Comparison of ENCODE assay signal across 8 cellular contexts in genomic region chr2:28394331-28394877, GRCh38. TPM values are rescaled to one million over a fixed set of nuclear protein-coding genes. Genes with fewer than 3 reads are reported as not detected.
DNase-seq lines count a peak whose midpoint lies in the region; ATAC-seq, FAIRE-seq and TF ChIP-seq lines count a peak whose summit lies in the region.

No MANE protein-coding gene starts in this region.

- no peak for TF ChIP-seq RAD21 in HepG2 (CRISPR knock-in tag; IDR thresholded peaks at IDR 0.05)

- H2AFZ ChIP-seq in mammary epithelial cell (ENCODE audit: low read depth, low read length) (no peak overlapping the region), HepG2 (ENCODE audit: low read length) (no peak overlapping the region)

- BruUV-seq in mammary epithelial cell (replicated peaks; lab: Mats Ljungman, UMichigan) (TSS peak; percentile 49), HepG2 (replicated peaks; lab: Mats Ljungman, UMichigan) (no TSS peak)

- in situ Hi-C loops in mammary epithelial cell (cut with MboI; ENCODE audit: low sequenced_read_pairs in 2 of 2) = loop anchor here in 1 of 2 donors (10.0 to 25.0 kb wide), 3 partner anchors 210 to 632 kb away; partner anchors contain the start of gene MRPL33
- in situ Hi-C loops in HepG2 (cut with HindIII; ENCODE audit: extremely low pct_ligation_motif_present, low pct_unique_long_range_greater_than_20kb) = loop anchor here (10.0 kb wide), 2 partner anchors 640 to 690 kb away; no protein-coding TSS in a partner anchor

- ATAC-seq in HepG2 (no peak), upper lobe of right lung (no peak), HG03175 (IDR thresholded peaks at IDR 0.05; ENCODE audit: unreplicated experiment) (no peak), GM19395 (IDR thresholded peaks at IDR 0.05; ENCODE audit: unreplicated experiment) (no peak)

- H3K36me3 ChIP-seq in mammary epithelial cell (ENCODE audit: insufficient read depth, low read length) = peaks cover 2% of the 10 kb centered on the region
- peaks cover 0 to 7% of the 10 kb centered on the region in 2 experiments; a peak in 2 of 5 replicates for H3K36me3 ChIP-seq in HepG2 (replicated peaks in 1 of 2; ENCODE audit: control insufficient read depth in 1 of 2, insufficient read depth in 2 of 2, low read length in 2 of 2)
- H3K36me3 ChIP-seq in upper lobe of right lung = peaks cover 7% of the 10 kb centered on the region

- peak overlapping the region; percentile 89 for H3K4me3 ChIP-seq in HL-60 (replicated peaks; ENCODE audit: insufficient read depth, low read length)
- peak overlapping the region; percentile 83 to 93 (median 92) for H3K4me3 ChIP-seq in mammary epithelial cell (replicated peaks in 1 of 3; ENCODE audit: insufficient read depth in 1 of 3, low read depth in 2 of 3, low read length in 3 of 3)
- peak overlapping the region; percentile 91 to 95 (median 93) for H3K4me3 ChIP-seq in HepG2 (replicated peaks in 1 of 3; ENCODE audit: insufficient read depth in 1 of 3, low read depth in 2 of 3, low read length in 3 of 3)
- H3K4me3 ChIP-seq in upper lobe of right lung = peak overlapping the region; percentile 95

- H3K9ac ChIP-seq in mammary epithelial cell (ENCODE audit: insufficient read depth, low read length) = peak overlapping the region; percentile 97
- peak overlapping the region; percentile 94 for H3K9ac ChIP-seq in HepG2 (ENCODE audit: insufficient read depth, low read depth, low read length)

- WGBS in mammary epithelial cell (ENCODE audit: low coverage, missing lambda C conversion rate) = under 1% methylated on average over 14 of the region's 21 CpGs
- 2% methylated on average over 21 of the region's 21 CpGs for WGBS in HepG2 (ENCODE audit: low lambda C conversion rate)

- TF ChIP-seq EP300 in HepG2 (IDR thresholded peaks at IDR 0.05; ENCODE audit: low read depth in 2 of 2, low read length in 2 of 2) (no peak), HepG2 (CRISPR knock-in tag; IDR thresholded peaks at IDR 0.05; ENCODE audit: borderline replicate concordance) (no peak)

- CTCF ChIA-PET in mammary epithelial cell (lab: Charles Lee; ENCODE audit: low non-redundant PET) = no interaction called here
- CTCF ChIA-PET in HepG2 (lab: Yijun Ruan, JAX; ENCODE audit: low intra/inter-chr PET ratio, low total read pairs) = no interaction called here
- CTCF ChIA-PET in HEK293T (lab: Yijun Ruan, JAX) = no interaction called here

- H3K79me2 ChIP-seq in mammary epithelial cell (ENCODE audit: insufficient read depth, low read length) = peaks cover 67% of the 10 kb centered on the region
- peaks cover 52% of the 10 kb centered on the region for H3K79me2 ChIP-seq in HepG2 (ENCODE audit: insufficient read depth, low read length)

- peak overlapping the region; percentile 90 for H3K4me2 ChIP-seq in mammary epithelial cell (ENCODE audit: insufficient read depth, low read depth, low read length)
- H3K4me2 ChIP-seq in HepG2 (ENCODE audit: low read depth, low read length) = peak overlapping the region; percentile 84

- peak overlapping the region; percentile 97 for H3K27ac ChIP-seq in HL-60 (replicated peaks)
- H3K27ac ChIP-seq in mammary epithelial cell (ENCODE audit: insufficient read depth, low read depth, low read length) = peak overlapping the region; percentile 90
- no peak overlapping the region for H3K27ac ChIP-seq in HepG2 (ENCODE audit: extremely low read length, insufficient read depth, low read length)
- peak overlapping the region; percentile 99 for H3K27ac ChIP-seq in upper lobe of right lung

- FAIRE-seq in HepG2 (lab: Jason Lieb, UNC) = no peak

- H4K20me1 ChIP-seq in mammary epithelial cell (ENCODE audit: insufficient read depth, low read length) (no peaks in the 10 kb centered on the region), HepG2 (ENCODE audit: insufficient read depth, low read length) (peaks cover 41% of the 10 kb centered on the region; the same call in 1 of the 2 replicates)

- DNase-seq in AG09319 (ENCODE audit: extremely low read depth, low read depth) (peak; percentile 45), HL-60 (ENCODE audit: low read depth in 1 of 2, low spot score in 1 of 2) (no peak), mammary epithelial cell (peak; percentile 51), HepG2 (ENCODE audit: low spot score) (no peak), upper lobe of right lung (peak; percentile 74), HEK293T (ENCODE audit: extremely low spot score) (no peak)

- H3K9me3 ChIP-seq in mammary epithelial cell (replicated peaks; ENCODE audit: insufficient read depth, low read length) (no peaks in the 10 kb centered on the region), HepG2 (ENCODE audit: low read length) (no peaks in the 10 kb centered on the region), upper lobe of right lung (no peaks in the 10 kb centered on the region)

- TF ChIP-seq CTCF in AG09319 (IDR thresholded peaks at IDR 0.05; ENCODE audit: low read depth, low read length) (no peak), HL-60 (IDR thresholded peaks at IDR 0.05; ENCODE audit: insufficient read depth, low read length) (no peak), mammary epithelial cell (conservative IDR thresholded peaks at IDR 0.05 in 1 of 2, IDR thresholded peaks at IDR 0.05 in 1 of 2; ENCODE audit: extremely low read depth in 1 of 2, insufficient read depth in 1 of 2, low read depth in 1 of 2, low read length in 2 of 2) (no peak), HepG2 (CRISPR knock-in tag; IDR thresholded peaks at IDR 0.05) (peak; percentile 7; the same call in 1 of the 2 replicates), upper lobe of right lung (IDR thresholded peaks at IDR 0.05) (no peak)

- H3K4me1 ChIP-seq in mammary epithelial cell (ENCODE audit: insufficient read depth, low read length) (peaks cover 49% of the 10 kb centered on the region), HepG2 (ENCODE audit: insufficient read depth, low read length) (peaks cover 52% of the 10 kb centered on the region), upper lobe of right lung (peaks cover 26% of the 10 kb centered on the region)

- intact Hi-C loops in mammary epithelial cell (cut with micrococcal nuclease) (loop anchor here (2.0 to 10.0 kb wide), 2 partner anchors 58 to 410 kb away; no protein-coding TSS in a partner anchor), HepG2 (cut with micrococcal nuclease; ENCODE audit: unreplicated experiment) (loop anchor here (2.0 to 10.0 kb wide), 3 partner anchors 37 to 642 kb away; no protein-coding TSS in a partner anchor), upper lobe of right lung (cut with DNase I) (no loop called here)

- dilution Hi-C loops in mammary epithelial cell (cut with HindIII; ENCODE audit: low sequenced_read_pairs) = no loop called here

- no peak for TF ChIP-seq POLR2A in HepG2 (IDR thresholded peaks at IDR 0.05; ENCODE audit: insufficient read depth in 1 of 2, low read depth in 2 of 2, low read length in 2 of 2)

- POLR2A ChIA-PET in HepG2 (lab: Yijun Ruan, JAX) = interaction anchor here (1.0 kb wide), 1 partner anchor 670 kb away, joined by 3 read pairs; no protein-coding TSS in a partner anchor
- POLR2A ChIA-PET in HEK293T (lab: Yijun Ruan, JAX) = no interaction called here

- H3K27me3 ChIP-seq in HL-60 (ENCODE audit: insufficient read depth, poor library complexity, severe bottlenecking) = no peaks in the 10 kb centered on the region
- no peaks in the 10 kb centered on the region for H3K27me3 ChIP-seq in mammary epithelial cell (ENCODE audit: insufficient read depth, low read length)
- peaks cover 0 to 8% of the 10 kb centered on the region in 2 experiments; a peak in 3 of 5 replicates for H3K27me3 ChIP-seq in HepG2 (ENCODE audit: control insufficient read depth in 1 of 2, insufficient read depth in 2 of 2, low read length in 2 of 2)
- H3K27me3 ChIP-seq in upper lobe of right lung = no peaks in the 10 kb centered on the region

TF ChIP-seq in HepG2, 621 proteins besides CTCF, POLR2A, EP300 and RAD21 (continues in another document):
- TF ChIP-seq PRPF4 (IDR thresholded peaks at IDR 0.05; ENCODE audit: low read depth, low read length, poor library complexity, severe bottlenecking) (no peak), SALL1 (CRISPR knock-in tag; IDR thresholded peaks at IDR 0.05) (peak; percentile 35; the same call in 1 of the 2 replicates), ZNF619 (CRISPR knock-in tag; IDR thresholded peaks at IDR 0.05) (no peak), PHF8 (CRISPR knock-in tag; IDR thresholded peaks at IDR 0.05) (no peak), ZNF709 (CRISPR knock-in tag; IDR thresholded peaks at IDR 0.05) (no peak)

TF ChIP-seq in HEK293T, 16 proteins besides CTCF, POLR2A, EP300 and RAD21 (continues in another document):
- no peak for TF ChIP-seq HDGF (IDR thresholded peaks at IDR 0.05; ENCODE audit: borderline replicate concordance)
- TF ChIP-seq SP1 (IDR thresholded peaks at IDR 0.05) = no peak
- TF ChIP-seq LEF1 (IDR thresholded peaks at IDR 0.05; ENCODE audit: borderline replicate concordance) = no peak
- TF ChIP-seq SUZ12 (IDR thresholded peaks at IDR 0.05) = no peak
- no peak for TF ChIP-seq L3MBTL2 (conservative IDR thresholded peaks at IDR 0.05)
- no peak for TF ChIP-seq ELF4 (IDR thresholded peaks at IDR 0.05)
- no peak for TF ChIP-seq ZNF384 (IDR thresholded peaks at IDR 0.05)
- TF ChIP-seq NFRKB (IDR thresholded peaks at IDR 0.05) = no peak

RNA-seq across cellular contexts. Expression of gene FOSL2, which starts 1.7 kb away (rescaled TPM):
- 10 to 100 TPM; 89.9 to 92.9 TPM for total RNA-seq in mammary epithelial cell
- polyA plus RNA-seq in mammary epithelial cell = 30.6 TPM
- polyA minus RNA-seq in mammary epithelial cell = 126 TPM
- 2.3 and 3.4 TPM in 2 replicates for total RNA-seq in HepG2 (2016; rRNA removed; fragmentation: Illumina TruSeq; extraction: Trizol)
- 0.53 and 0.61 TPM in 2 replicates for total RNA-seq in HepG2 (2016; cell fraction: cytosol; rRNA removed; fragmentation: Illumina TruSeq; extraction: Trizol; ENCODE audit: low read depth)
- 2.2 and 4.1 TPM in 2 replicates for total RNA-seq in HepG2 (2016; cell fraction: insoluble cytoplasmic fraction; rRNA removed; fragmentation: Illumina TruSeq; extraction: Trizol)
- 1.3 and 1.4 TPM in 2 replicates for total RNA-seq in HepG2 (2016; cell fraction: membrane; rRNA removed; fragmentation: Illumina TruSeq; extraction: Trizol)
- 3.7 and 5.1 TPM in 2 replicates for total RNA-seq in HepG2 (2016; cell fraction: nucleus; rRNA removed; fragmentation: Illumina TruSeq; extraction: Trizol)
- 18.1 and 20.1 TPM in 2 replicates for polyA plus RNA-seq in HepG2 (2011; rRNA removed)
- polyA plus RNA-seq in HepG2 (2011; cell fraction: cytosol; rRNA removed) = 10.9 and 11.2 TPM in 2 replicates
- 37.0 and 47.3 TPM in 2 replicates for polyA plus RNA-seq in HepG2 (2011; cell fraction: nucleus; rRNA removed)
- 25.1 and 31.2 TPM in 2 replicates for polyA plus RNA-seq in HepG2 (2012)
- 0.21 and 0.26 TPM in 2 replicates for polyA plus RNA-seq in HepG2 (2016; cell fraction: cytosol; fragmentation: Illumina TruSeq; extraction: Trizol; ENCODE audit: low read depth)
- 2.0 and 2.4 TPM in 2 replicates for polyA plus RNA-seq in HepG2 (2016; cell fraction: insoluble cytoplasmic fraction; fragmentation: Illumina TruSeq; extraction: Trizol; ENCODE audit: low read depth)
- polyA plus RNA-seq in HepG2 (2016; cell fraction: membrane; fragmentation: Illumina TruSeq; extraction: Trizol; ENCODE audit: low read depth) = 0.46 and 0.51 TPM in 2 replicates
- 3.9 and 4.9 TPM in 2 replicates for polyA plus RNA-seq in HepG2 (2016; cell fraction: nucleus; fragmentation: Illumina TruSeq; extraction: Trizol; ENCODE audit: insufficient read depth, low read depth)
- 62.9 and 84.8 TPM in 2 replicates for polyA minus RNA-seq in HepG2 (2011; rRNA and poly(A)+ RNA removed; ENCODE audit: low replicate concordance)
- polyA minus RNA-seq in HepG2 (2011; cell fraction: cytosol; rRNA and poly(A)+ RNA removed) = 27.1 and 28.7 TPM in 2 replicates
- polyA minus RNA-seq in HepG2 (2011; cell fraction: nucleus; rRNA and poly(A)+ RNA removed) = 47.9 and 53.6 TPM in 2 replicates
- 123 TPM for total RNA-seq in upper lobe of right lung

Comparison
In these comparisons a context has a peak if more than half of its experiments do, and no peak if none do; other contexts are left out.
1. DNase-seq: peak in AG09319 (single experiment), mammary epithelial cell (single experiment) and upper lobe of right lung (single experiment); none in HL-60 (0 of 2), HepG2 (single experiment) and HEK293T (single experiment).
2. RNA of gene FOSL2, which starts 1.7 kb away (total RNA-seq): 123 TPM in upper lobe of right lung (single experiment) and 89.9 to 92.9 TPM in mammary epithelial cell; 0.53 to 5.1 TPM in HepG2; every median in the first group is over 10 times any median in the second.
3. Peak in every context shown above with its lines, with median percentiles within 50 percentile points of each other: H3K4me3 ChIP-seq.